21 cellular contexts compared by ENCODE assay signal in the genomic region with DNA sequence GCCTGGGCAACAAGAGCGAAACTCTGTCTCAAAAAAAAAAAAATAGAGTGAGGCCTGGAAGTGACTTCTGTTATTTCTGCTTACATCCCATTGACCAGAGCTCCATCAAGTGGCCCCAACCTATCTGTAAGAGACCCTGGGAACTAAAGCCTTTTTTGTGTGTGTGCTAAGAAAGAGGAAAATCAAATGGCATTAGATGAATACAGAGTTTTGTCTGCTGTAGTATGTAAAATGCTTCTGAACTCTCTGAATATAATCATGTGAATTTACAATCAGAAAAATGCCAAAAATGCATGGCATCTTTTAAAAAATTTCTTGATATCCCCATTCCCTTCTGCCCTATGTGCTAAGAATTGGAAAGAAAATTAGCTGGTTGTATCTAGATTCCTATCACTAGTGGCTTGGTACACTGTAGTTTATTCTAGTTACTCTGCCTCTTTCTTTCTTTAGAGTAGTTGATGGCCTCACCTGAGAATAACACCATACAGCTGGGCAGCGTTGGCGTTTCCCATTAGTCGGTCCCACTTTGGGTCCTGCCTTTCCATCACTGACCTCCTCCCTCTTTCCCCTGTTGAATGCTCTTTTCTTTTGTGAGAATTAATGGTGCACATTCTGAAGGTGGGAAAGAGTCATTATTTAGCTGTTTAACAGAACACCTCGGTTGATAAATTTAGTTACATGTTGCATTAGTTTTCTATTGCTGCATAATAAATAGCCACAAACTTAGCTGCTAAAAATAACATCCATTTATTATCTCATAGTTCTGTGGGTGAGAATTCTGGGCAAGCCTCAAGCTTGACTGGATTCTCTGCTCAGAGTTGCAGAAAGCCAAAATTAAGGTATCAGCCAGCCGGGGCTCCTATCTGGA. TPM values are rescaled to one million over a fixed set of nuclear protein-coding genes. Genes with fewer than 3 reads are reported as not detected.
"Had no signal": no experiment of that assay in that cellular context is flagged by ENCODE, and none has a peak within 500 bp of the region (broad histone marks: within the 10 kb centered on the region; RNA-seq: fewer than 3 reads in every experiment).

No MANE protein-coding gene starts in this region.

- ATAC-seq: activated CD8-positive, alpha-beta memory T cell treated with anti-CD3 and anti-CD28 coated beads, Interleukin-2, amount 10 ng/mL, durations not matched to agents 7 days and 5 days; activated naive CD8-positive, alpha-beta T cell treated with anti-CD3 and anti-CD28 coated beads, Interleukin-2, amount 50 U/mL, for 24 hours; lower lobe of right lung; naive thymus-derived CD8-positive, alpha-beta T cell had no signal

- FAIRE-seq: kidney had no signal

- H3K27me3 ChIP-seq: ascending aorta, breast epithelium, tibial nerve, uterus had no signal

- DNase-seq: activated CD4-positive, alpha-beta T cell treated with anti-CD3 and anti-CD28 coated beads, Interleukin-2, amount 50 U/mL, for 4 hours; activated CD4-positive, CD25-positive, alpha-beta regulatory T cell treated with anti-CD3 and anti-CD28 coated beads, Interleukin-2, amount 50 U/mL, for 72 hours; activated CD8-positive, alpha-beta memory T cell treated with anti-CD3 and anti-CD28 coated beads, Interleukin-2, amount 10 ng/mL, durations not matched to agents 7 days and 5 days; activated naive CD4-positive, alpha-beta T cell treated with anti-CD3 and anti-CD28 coated beads for 36 hours; activated naive CD8-positive, alpha-beta T cell treated with anti-CD3 and anti-CD28 coated beads, Interleukin-2, amount 50 U/mL, for 24 hours; activated T-cell treated with anti-CD3 and anti-CD28 coated beads, Interleukin-2, amount 50 U/mL, for 1 hour; hypothalamus; kidney; lower lobe of right lung; naive thymus-derived CD8-positive, alpha-beta T cell; stimulated activated CD4-positive, alpha-beta T cell treated with anti-CD3 and anti-CD28 coated beads, Interleukin-15, amount 100 ng/mL, for 24 hours; stimulated activated CD4-positive, alpha-beta T cell treated with anti-CD3 and anti-CD28 coated beads, Interleukin-4, amount 100 ng/mL, for 1 hour; stimulated activated naive CD4-positive, alpha-beta T cell; T-helper 1 cell; T1000; uterus had no signal

- H3K9me3 ChIP-seq: ascending aorta, lower lobe of right lung, uterus had no signal

- H3K27ac ChIP-seq: ascending aorta, breast epithelium, epithelial cell of prostate, lower lobe of right lung, tibial nerve, uterus had no signal

- H3K4me1 ChIP-seq: ascending aorta, breast epithelium, lower lobe of right lung, uterus had no signal

- H3K4me3 ChIP-seq: ascending aorta, breast epithelium, lower lobe of right lung, tibial nerve, uterus had no signal

- H3K36me3 ChIP-seq: ascending aorta, breast epithelium, lower lobe of right lung, uterus had no signal

RNA-seq across cellular contexts. Expression of a gene that starts 38.2 kb away (rescaled TPM):
- total RNA-seq: activated naive CD4-positive, alpha-beta T cell treated with anti-CD3 and anti-CD28 coated beads for 36 hours; mononuclear cell; naive thymus-derived CD8-positive, alpha-beta T cell had no signal
- polyA plus RNA-seq: naive thymus-derived CD8-positive, alpha-beta T cell had no signal
